27 cellular contexts compared by ENCODE assay signal in the genomic region with DNA sequence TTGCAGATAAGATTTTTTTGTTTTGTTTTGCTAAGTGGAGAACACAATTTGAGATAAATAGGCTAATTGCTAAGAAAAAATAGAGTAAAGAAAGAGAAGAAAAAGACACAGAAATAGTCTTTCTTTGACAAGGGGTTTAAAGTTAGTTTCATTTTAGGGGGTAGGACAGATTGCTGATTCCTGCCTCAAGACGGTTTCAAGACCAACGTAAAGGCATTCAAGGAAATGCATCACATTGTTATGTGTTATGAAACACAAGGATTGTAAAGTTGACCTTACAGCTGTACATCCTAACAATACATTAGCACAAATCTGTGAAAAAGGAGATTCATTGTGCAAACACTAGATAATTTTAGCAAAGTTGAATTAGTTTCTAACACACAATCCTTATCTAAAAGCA. TPM values are rescaled to one million over a fixed set of nuclear protein-coding genes. Genes with fewer than 3 reads are reported as not detected.
DNase-seq lines count a peak whose midpoint lies in the region; ATAC-seq, FAIRE-seq and TF ChIP-seq lines count a peak whose summit lies in the region.
"Had no signal": no experiment of that assay in that cellular context is flagged by ENCODE, and none has a peak within 500 bp of the region (broad histone marks: within the 10 kb centered on the region; RNA-seq: fewer than 3 reads in every experiment).

No MANE protein-coding gene starts in this region.

- 0 out of 3 replicates have a peak overlapping the region, but pooled peaks have one; percentile 8 for H3K4me2 ChIP-seq in A549
- H3K4me2 ChIP-seq: neural progenitor cell had no signal

- no peak for TF ChIP-seq RAD21 in A549 (conservative IDR thresholded peaks at IDR 0.05 in 1 of 2, IDR thresholded peaks at IDR 0.05 in 1 of 2)

- no peak for TF ChIP-seq POLR2A in A549 (IDR thresholded peaks at IDR 0.05; ENCODE audit: low read length)

- in situ Hi-C loops in ACHN (cut with HindIII; ENCODE audit: low pct_ligation_motif_present, low pct_unique_long_range_greater_than_20kb, low sequenced_read_pairs) = no loop called here

- no peaks in the 10 kb centered on the region; the same call in 2 of the 3 replicates for H3K9me3 ChIP-seq in A549
- H3K9me3 ChIP-seq: upper lobe of right lung had no signal

- H3K4me3 ChIP-seq in A549 (no peak overlapping the region), choroid plexus epithelial cell (ENCODE audit: low read depth, low read length) (peak overlapping the region; percentile 15)
- H3K4me3 ChIP-seq: dorsolateral prefrontal cortex, neural progenitor cell, upper lobe of right lung had no signal

- TF ChIP-seq EP300 in A549 (IDR thresholded peaks at IDR 0.05) = no peak

- ATAC-seq in A549 = no peak
- ATAC-seq in naive thymus-derived CD8-positive, alpha-beta T cell = no peak
- ATAC-seq: esophagus mucosa, T-cell, upper lobe of right lung had no signal

- TF ChIP-seq CTCF in A549 (IDR thresholded peaks at IDR 0.05) (no peak), choroid plexus epithelial cell (conservative IDR thresholded peaks at IDR 0.05; ENCODE audit: low read depth, low read length) (no peak), mesothelial cell of epicardium (IDR thresholded peaks at IDR 0.05; ENCODE audit: unreplicated experiment) (no peak)

- CTCF ChIA-PET in A549 (lab: Yijun Ruan, JAX) = no interaction called here

- peaks cover 14% of the 10 kb centered on the region for H3K4me1 Mint-ChIP-seq in mesothelial cell of epicardium
- no peaks in the 10 kb centered on the region for H3K4me1 Mint-ChIP-seq in naive thymus-derived CD8-positive, alpha-beta T cell
- H3K4me1 Mint-ChIP-seq: activated CD4-positive, alpha-beta memory T cell treated with anti-CD3 and anti-CD28 coated beads, Interleukin-2, amount 10 ng/mL, durations not matched to agents 7 days and 5 days; memory B cell; neural progenitor cell had no signal

- WGBS in A549 (ENCODE audit: missing lambda C conversion rate) = 48% methylated on average over 2 of the region's 2 CpGs

- H3K4me3 Mint-ChIP-seq in mesothelial cell of epicardium = peak overlapping the region; percentile 24
- H3K4me3 Mint-ChIP-seq in naive thymus-derived CD8-positive, alpha-beta T cell = peak overlapping the region in 3 of 10 donors; percentile 15 to 43 (median 41)
- H3K4me3 Mint-ChIP-seq: activated CD4-positive, alpha-beta memory T cell treated with anti-CD3 and anti-CD28 coated beads, Interleukin-2, amount 10 ng/mL, durations not matched to agents 7 days and 5 days; activated naive CD8-positive, alpha-beta T cell; memory B cell; neural progenitor cell; T-cell had no signal

- H3K4me1 ChIP-seq in A549 = no peaks in the 10 kb centered on the region
- H3K4me1 ChIP-seq: neural progenitor cell, upper lobe of right lung had no signal

- DNase-seq in A549 (ENCODE audit: low read depth in 1 of 2, low spot score in 1 of 2) (no peak), HT1080 (ENCODE audit: low read depth) (peak; percentile 5), choroid plexus epithelial cell (ENCODE audit: low read depth) (peak; percentile 48), mesothelial cell of epicardium (ENCODE audit: low spot score in 2 of 2, unreplicated experiment in 2 of 2) (no peak), ACHN (no peak)
- DNase-seq in naive thymus-derived CD8-positive, alpha-beta T cell = no peak
- no peak for DNase-seq in stimulated activated naive CD4-positive, alpha-beta T cell (lab: John Stamatoyannopoulos, UW)
- no peak for DNase-seq in stimulated activated CD4-positive, alpha-beta T cell treated with anti-CD3 and anti-CD28 coated beads, Interleukin-12 subunit alpha, Interleukin-12 subunit beta, amount 100 ng/mL, for 4 hours
- DNase-seq: activated CD4-positive, alpha-beta memory T cell treated with anti-CD3 and anti-CD28 coated beads, Interleukin-2, amount 10 ng/mL, durations not matched to agents 7 days and 5 days; activated T-cell treated with anti-CD3 and anti-CD28 coated beads, Interleukin-2, amount 50 U/mL, for 48 hours; CD8-positive, alpha-beta memory T cell; DMS79; dorsolateral prefrontal cortex; head of caudate nucleus; NCI-H1930; NCI-H446 treated with DMSO at 0.1 percent for 48 hours; stimulated activated naive CD4-positive, alpha-beta T cell treated with Interleukin-2 at 50 U/mL for 16 hours; T-cell; upper lobe of right lung; WERI-Rb-1 had no signal

- POLR2A ChIA-PET in A549 (lab: Yijun Ruan, JAX) = no interaction called here
- POLR2A ChIA-PET in naive thymus-derived CD8-positive, alpha-beta T cell (lab: Charles Lee) = no interaction called here

- H3K27ac Mint-ChIP-seq in mesothelial cell of epicardium = no peak overlapping the region
- no peak overlapping the region for H3K27ac Mint-ChIP-seq in naive thymus-derived CD8-positive, alpha-beta T cell
- H3K27ac Mint-ChIP-seq: activated CD4-positive, alpha-beta memory T cell treated with anti-CD3 and anti-CD28 coated beads, Interleukin-2, amount 10 ng/mL, durations not matched to agents 7 days and 5 days; activated naive CD8-positive, alpha-beta T cell; CD8-positive, alpha-beta memory T cell; memory B cell; neural progenitor cell; T-cell had no signal

- peaks cover 5% of the 10 kb centered on the region for H3K36me3 Mint-ChIP-seq in mesothelial cell of epicardium
- peaks cover 4 to 21% (median 6%) of the 10 kb centered on the region in 3 donors for H3K36me3 Mint-ChIP-seq in naive thymus-derived CD8-positive, alpha-beta T cell
- H3K36me3 Mint-ChIP-seq: neural progenitor cell had no signal

- no peak overlapping the region for H3K27ac ChIP-seq in A549
- H3K27ac ChIP-seq: dorsolateral prefrontal cortex, HL-60, neural progenitor cell, upper lobe of right lung, WERI-Rb-1 had no signal

- no peaks in the 10 kb centered on the region for H3K27me3 Mint-ChIP-seq in mesothelial cell of epicardium (ENCODE audit: low read depth)
- peaks cover under 1 to 8% (median 4%) of the 10 kb centered on the region in 5 donors for H3K27me3 Mint-ChIP-seq in naive thymus-derived CD8-positive, alpha-beta T cell
- H3K27me3 Mint-ChIP-seq: activated CD4-positive, alpha-beta memory T cell treated with anti-CD3 and anti-CD28 coated beads, Interleukin-2, amount 10 ng/mL, durations not matched to agents 7 days and 5 days had no signal

- FAIRE-seq in A549 (lab: Jason Lieb, UNC) = no peak
- FAIRE-seq: bronchial epithelial cell, islet of Langerhans had no signal

- H3K9me3 Mint-ChIP-seq in mesothelial cell of epicardium = peaks cover 30% of the 10 kb centered on the region
- H3K9me3 Mint-ChIP-seq in naive thymus-derived CD8-positive, alpha-beta T cell = peaks cover 0 to 28% (median 13%) of the 10 kb centered on the region in 9 donors
- H3K9me3 Mint-ChIP-seq: memory B cell, neural progenitor cell had no signal

TF ChIP-seq in A549, 52 proteins besides CTCF, POLR2A, EP300 and RAD21:
- TF ChIP-seq, protein P1, sequence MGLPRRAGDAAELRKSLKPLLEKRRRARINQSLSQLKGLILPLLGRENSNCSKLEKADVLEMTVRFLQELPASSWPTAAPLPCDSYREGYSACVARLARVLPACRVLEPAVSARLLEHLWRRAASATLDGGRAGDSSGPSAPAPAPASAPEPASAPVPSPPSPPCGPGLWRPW (IDR thresholded peaks at IDR 0.05) = no peak
- no peak for TF ChIP-seq FOXS1 (CRISPR knock-in tag; IDR thresholded peaks at IDR 0.05)
- TF ChIP-seq, protein P2, sequence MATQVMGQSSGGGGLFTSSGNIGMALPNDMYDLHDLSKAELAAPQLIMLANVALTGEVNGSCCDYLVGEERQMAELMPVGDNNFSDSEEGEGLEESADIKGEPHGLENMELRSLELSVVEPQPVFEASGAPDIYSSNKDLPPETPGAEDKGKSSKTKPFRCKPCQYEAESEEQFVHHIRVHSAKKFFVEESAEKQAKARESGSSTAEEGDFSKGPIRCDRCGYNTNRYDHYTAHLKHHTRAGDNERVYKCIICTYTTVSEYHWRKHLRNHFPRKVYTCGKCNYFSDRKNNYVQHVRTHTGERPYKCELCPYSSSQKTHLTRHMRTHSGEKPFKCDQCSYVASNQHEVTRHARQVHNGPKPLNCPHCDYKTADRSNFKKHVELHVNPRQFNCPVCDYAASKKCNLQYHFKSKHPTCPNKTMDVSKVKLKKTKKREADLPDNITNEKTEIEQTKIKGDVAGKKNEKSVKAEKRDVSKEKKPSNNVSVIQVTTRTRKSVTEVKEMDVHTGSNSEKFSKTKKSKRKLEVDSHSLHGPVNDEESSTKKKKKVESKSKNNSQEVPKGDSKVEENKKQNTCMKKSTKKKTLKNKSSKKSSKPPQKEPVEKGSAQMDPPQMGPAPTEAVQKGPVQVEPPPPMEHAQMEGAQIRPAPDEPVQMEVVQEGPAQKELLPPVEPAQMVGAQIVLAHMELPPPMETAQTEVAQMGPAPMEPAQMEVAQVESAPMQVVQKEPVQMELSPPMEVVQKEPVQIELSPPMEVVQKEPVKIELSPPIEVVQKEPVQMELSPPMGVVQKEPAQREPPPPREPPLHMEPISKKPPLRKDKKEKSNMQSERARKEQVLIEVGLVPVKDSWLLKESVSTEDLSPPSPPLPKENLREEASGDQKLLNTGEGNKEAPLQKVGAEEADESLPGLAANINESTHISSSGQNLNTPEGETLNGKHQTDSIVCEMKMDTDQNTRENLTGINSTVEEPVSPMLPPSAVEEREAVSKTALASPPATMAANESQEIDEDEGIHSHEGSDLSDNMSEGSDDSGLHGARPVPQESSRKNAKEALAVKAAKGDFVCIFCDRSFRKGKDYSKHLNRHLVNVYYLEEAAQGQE (IDR thresholded peaks at IDR 0.05) = no peak
- TF ChIP-seq RCOR1 (IDR thresholded peaks at IDR 0.05; ENCODE audit: low read depth, low read length) = no peak
- TF ChIP-seq HOXA7 (CRISPR knock-in tag; IDR thresholded peaks at IDR 0.05) = no peak
- no peak for TF ChIP-seq ESRRA (IDR thresholded peaks at IDR 0.05; ENCODE audit: borderline replicate concordance, low read length)
- no peak for TF ChIP-seq TP53 (CRISPR knock-in tag; IDR thresholded peaks at IDR 0.05)
- TF ChIP-seq CBX8 (IDR thresholded peaks at IDR 0.05) = no peak
- TF ChIP-seq HOXB13 (CRISPR knock-in tag; IDR thresholded peaks at IDR 0.05; ENCODE audit: low read depth) = no peak
- TF ChIP-seq GATA3 (IDR thresholded peaks at IDR 0.05; ENCODE audit: borderline replicate concordance) = no peak

RNA-seq across cellular contexts. Expression of a gene that starts 22.7 kb away (rescaled TPM):
- polyA plus RNA-seq in A549 (2011; rRNA removed) (19.3 and 28.1 TPM in 2 replicates), A549 (2017; fragmentation: RNase III; extraction: RNeasy Plus Mini Kit Qiagen cat#74134 plus additional on column Dnase treatment) (11.9 to 14.5 TPM (median 13.0 TPM) in 3 replicates)
- 4.2 and 4.4 TPM in 2 replicates for polyA plus RNA-seq in A549 (2012; cell fraction: cytosol; rRNA removed)
- 2.5 and 3.7 TPM in 2 replicates for polyA plus RNA-seq in A549 (2012; cell fraction: nucleus; rRNA removed)
- polyA minus RNA-seq in A549 (2011; rRNA and poly(A)+ RNA removed) = 4.7 and 5.9 TPM in 2 replicates
- 10.6 and 11.6 TPM in 2 replicates for total RNA-seq in HT1080 (2014; rRNA removed; shearing (Covaris generic))
- 10.5 and 14.3 TPM in 2 replicates for polyA plus RNA-seq in HT1080 (2015; cell fraction: cytosol; rRNA removed)
- 17.6 and 21.1 TPM in 2 replicates for polyA plus RNA-seq in HT1080 (2015; cell fraction: nucleus; rRNA removed)
- 18.9 to 21.1 TPM (median 19.8 TPM) in 3 replicates for total RNA-seq in mesothelial cell of epicardium
- 10 to 100 TPM; 18.3 to 19.2 TPM for total RNA-seq in naive thymus-derived CD8-positive, alpha-beta T cell
- polyA plus RNA-seq in naive thymus-derived CD8-positive, alpha-beta T cell = 1 to 10 TPM; 3.7 to 5.4 (median 4.8) TPM

Comparison
In these comparisons a context has a peak if more than half of its experiments do, and no peak if none do; other contexts are left out.
1. DNase-seq: peak in HT1080 (single experiment) and choroid plexus epithelial cell (single experiment); none in A549 (0 of 2), mesothelial cell of epicardium (0 of 2), naive thymus-derived CD8-positive, alpha-beta T cell (0 of 10), ACHN (single experiment), stimulated activated naive CD4-positive, alpha-beta T cell (0 of 6) and stimulated activated CD4-positive, alpha-beta T cell treated with anti-CD3 and anti-CD28 coated beads, Interleukin-12 subunit alpha, Interleukin-12 subunit beta, amount 100 ng/mL, for 4 hours (single experiment).